In genomic region chr2:223786943-223787342, GRCh38 we compare ENCODE assay signal across 14 cellular contexts. TPM values are rescaled to one million over a fixed set of nuclear protein-coding genes. Genes with fewer than 3 reads are reported as not detected.
A peak's percentile ranks its signal among the peaks of the same experiment; 100 is the strongest.
DNase-seq lines count a peak whose midpoint lies in the region; ATAC-seq, FAIRE-seq and TF ChIP-seq lines count a peak whose summit lies in the region.
"Had no signal": no experiment of that assay in that cellular context is flagged by ENCODE, and none has a peak within 500 bp of the region (broad histone marks: within the 10 kb centered on the region; RNA-seq: fewer than 3 reads in every experiment).

No MANE protein-coding gene starts in this region.

- no peak overlapping the region for H3K4me3 ChIP-seq in OCI-LY1 (ENCODE audit: low read depth, low read length, poor library complexity, severe bottlenecking)

- H3K79me2 ChIP-seq in OCI-LY1 (ENCODE audit: insufficient read depth, low read length), result peaks cover 43% of the 10 kb centered on the region
- H3K79me2 ChIP-seq: parathyroid adenoma had no signal

- no peak overlapping the region for H2AFZ ChIP-seq in OCI-LY1 (ENCODE audit: low read length)
- H2AFZ ChIP-seq: parathyroid adenoma had no signal

- no peaks in the 10 kb centered on the region for H3K27me3 ChIP-seq in OCI-LY1 (ENCODE audit: insufficient read depth, low read length)

- peak; percentile 36 for FAIRE-seq in GM12892 (lab: Jason Lieb, UNC)

- no peak for TF ChIP-seq POLR2A in GM12892 (IDR thresholded peaks at IDR 0.05; ENCODE audit: low read depth, low read length)

- H3K9ac ChIP-seq in OCI-LY1 (ENCODE audit: low read length), result peak overlapping the region; percentile 19; the same call in 1 of the 2 replicates
- H3K9ac ChIP-seq: parathyroid adenoma had no signal

- H4K20me1 ChIP-seq in OCI-LY1 (ENCODE audit: insufficient read depth, low read length), result no peaks in the 10 kb centered on the region

- peaks cover 28% of the 10 kb centered on the region for H3K4me1 ChIP-seq in OCI-LY1 (ENCODE audit: insufficient read depth, low read length, severe bottlenecking)
- H3K4me1 ChIP-seq: parathyroid adenoma had no signal

- peaks cover 5% of the 10 kb centered on the region; the same call in 1 of the 2 replicates for H3K36me3 ChIP-seq in OCI-LY1 (ENCODE audit: insufficient read depth, low read length)

- TF ChIP-seq CTCF in OCI-LY1 (IDR thresholded peaks at IDR 0.05; ENCODE audit: low read length), result no peak

- no peaks in the 10 kb centered on the region for H3F3A ChIP-seq in OCI-LY1 (ENCODE audit: insufficient read depth, low read length)

- DNase-seq in GM12892 (ENCODE audit: insufficient read length) (no peak), SW 1271 (lab: John Stamatoyannopoulos, UW) (no peak), NCI-H510A (lab: John Stamatoyannopoulos, UW) (no peak), inferior parietal cortex (ENCODE audit: extremely low spot score) (no peak)
- DNase-seq: activated CD8-positive, alpha-beta memory T cell treated with anti-CD3 and anti-CD28 coated beads, Interleukin-2, amount 50 U/mL, for 48 hours; NCI-H187 treated with DMSO at 0.1 percent for 48 hours; NK-92 treated with Interleukin-12 subunit alpha and Interleukin-12 subunit beta, amount 100 ng/mL, for 24 hours had no signal

- no peaks in the 10 kb centered on the region for H3K9me2 ChIP-seq in OCI-LY1 (ENCODE audit: low read depth, low read length)

- no peaks in the 10 kb centered on the region for H3K9me3 ChIP-seq in OCI-LY1 (ENCODE audit: low read length)

- ATAC-seq in GM21367 (IDR thresholded peaks at IDR 0.05; ENCODE audit: unreplicated experiment) (peak; percentile 72), HG02973 (IDR thresholded peaks at IDR 0.05; ENCODE audit: unreplicated experiment) (peak; percentile 45), GM18519 (IDR thresholded peaks at IDR 0.05; ENCODE audit: low FRiP score, unreplicated experiment) (no peak)
- ATAC-seq: esophagus mucosa, WTC11 had no signal

- H3K4me2 ChIP-seq in OCI-LY1 (ENCODE audit: low read length), result peak overlapping the region; percentile 19; the same call in 1 of the 2 replicates

- peak overlapping the region; percentile 71 for H3K27ac ChIP-seq in OCI-LY1 (ENCODE audit: low read depth, low read length, poor library complexity, severe bottlenecking)
- H3K27ac ChIP-seq: parathyroid adenoma had no signal

RNA-seq across cellular contexts. Expression of gene AP1S3, which starts 50.4 kb away (rescaled TPM):
- 12.4 TPM for polyA plus RNA-seq in GM12892 (2012; ENCODE audit: missing spikeins)
